In genomic region chr5:93359296-93359957, GRCh38 we compare ENCODE assay signal across 10 cellular contexts.
DNase-seq lines count a peak whose midpoint lies in the region; ATAC-seq and TF ChIP-seq lines count a peak whose summit lies in the region.
"Had no signal": no experiment of that assay in that cellular context is flagged by ENCODE, and none has a peak within 500 bp of the region (broad histone marks: within the 10 kb centered on the region; RNA-seq: fewer than 3 reads in every experiment).

No MANE protein-coding gene starts in this region.

- H3K27me3 Mint-ChIP-seq in nephron progenitor cell (ENCODE audit: low read depth, poor library complexity), result peaks cover 12% of the 10 kb centered on the region

- H3K9me3 ChIP-seq in MG63, result no peaks in the 10 kb centered on the region
- H3K9me3 ChIP-seq in mesenchymal stem cell (ENCODE audit: control insufficient read depth, low read length), result no peaks in the 10 kb centered on the region
- H3K9me3 ChIP-seq: prostate gland had no signal

- peak overlapping the region; percentile 81 to 98 for H2BK12ac ChIP-seq in mesenchymal stem cell (ENCODE audit: low read length in 2 of 2)

- peak overlapping the region in 1 of 2 experiments; percentile 82 for H3K14ac ChIP-seq in mesenchymal stem cell (ENCODE audit: low read length in 2 of 2)

- H2AFZ ChIP-seq in mesenchymal stem cell (ENCODE audit: low read depth, low read length), result peak overlapping the region; percentile 54

- H2AK5ac ChIP-seq in mesenchymal stem cell (ENCODE audit: low read length, severe bottlenecking), result no peak overlapping the region

- H3K18ac ChIP-seq in mesenchymal stem cell (ENCODE audit: low read depth in 1 of 2, low read length in 2 of 2), result peak overlapping the region; percentile 47 to 99

- peak overlapping the region; percentile 74 for H2BK120ac ChIP-seq in mesenchymal stem cell (ENCODE audit: low read depth, low read length)

- peak overlapping the region; percentile 1 for H2BK15ac ChIP-seq in mesenchymal stem cell (ENCODE audit: low read depth, poor library complexity, severe bottlenecking)

- TF ChIP-seq CTCF in cardiac fibroblast (IDR thresholded peaks at IDR 0.05; ENCODE audit: low read depth, low read length), result no peak
- no peak for TF ChIP-seq CTCF in nephron progenitor cell (IDR thresholded peaks at IDR 0.05)

- H4K91ac ChIP-seq in mesenchymal stem cell (ENCODE audit: low read length), result peak overlapping the region; percentile 62

- no peaks in the 10 kb centered on the region for H3K79me1 ChIP-seq in mesenchymal stem cell (replicated peaks; ENCODE audit: low read length, poor library complexity, severe bottlenecking)

- no peaks in the 10 kb centered on the region for H3K9me3 Mint-ChIP-seq in nephron progenitor cell

- no peaks in the 10 kb centered on the region for H3K36me3 Mint-ChIP-seq in nephron progenitor cell (ENCODE audit: low read depth)

- H3K4me2 ChIP-seq in mesenchymal stem cell (ENCODE audit: low read length, poor library complexity, severe bottlenecking), result no peak overlapping the region

- H3K4me3 ChIP-seq in MG63 (no peak overlapping the region), cardiac fibroblast (replicated peaks in 1 of 2; ENCODE audit: low read depth in 2 of 2, low read length in 2 of 2) (peak overlapping the region in 1 of 2 donors; percentile 25), mesenchymal stem cell (ENCODE audit: insufficient read depth in 1 of 2, low read depth in 1 of 2, low read length in 2 of 2) (no peak overlapping the region)
- H3K4me3 ChIP-seq: prostate gland had no signal

- no peak overlapping the region for H3K27ac Mint-ChIP-seq in nephron progenitor cell

- no peak overlapping the region for H3K27ac ChIP-seq in mesenchymal stem cell (ENCODE audit: low read length, poor library complexity, severe bottlenecking)
- H3K27ac ChIP-seq: prostate gland had no signal

- WGBS in mesenchymal stem cell, result 11% methylated on average over 8 of the region's 9 CpGs

- no peak overlapping the region for H3K9ac ChIP-seq in mesenchymal stem cell (ENCODE audit: low read length)

- no peak for ATAC-seq in HG02852 (IDR thresholded peaks at IDR 0.05; ENCODE audit: unreplicated experiment)
- ATAC-seq in HG03175 (IDR thresholded peaks at IDR 0.05; ENCODE audit: unreplicated experiment), result no peak
- no peak for ATAC-seq in GM18873 (IDR thresholded peaks at IDR 0.05; ENCODE audit: low FRiP score, unreplicated experiment)

- peaks cover 2% of the 10 kb centered on the region for H3K4me1 ChIP-seq in mesenchymal stem cell (ENCODE audit: control insufficient read depth, insufficient read depth, low read depth, low read length)
- H3K4me1 ChIP-seq: prostate gland had no signal

- peak overlapping the region; percentile 72 for H4K8ac ChIP-seq in mesenchymal stem cell (ENCODE audit: low read length)

- H3K4me3 Mint-ChIP-seq in nephron progenitor cell, result no peak overlapping the region

- DNase-seq in AG20443 (ENCODE audit: low spot score), result peak; percentile 37
- DNase-seq in MG63, result peak; percentile 23
- DNase-seq in cardiac fibroblast (ENCODE audit: low read depth in 2 of 2), result peak; percentile 98
- DNase-seq in mesenchymal stem cell, result peak; percentile 95
- no peak for DNase-seq in nephron progenitor cell
- DNase-seq: DMS79 treated with DMSO at 0.1 percent for 48 hours had no signal

- peak overlapping the region in 1 of 2 experiments; percentile 9 for H3K23ac ChIP-seq in mesenchymal stem cell (ENCODE audit: low read length in 2 of 2)

- H3K36me3 ChIP-seq in MG63 (no peaks in the 10 kb centered on the region), mesenchymal stem cell (ENCODE audit: control insufficient read depth in 1 of 2, insufficient read depth in 2 of 2, low read depth in 1 of 2, low read length in 2 of 2) (no peaks in the 10 kb centered on the region)
- H3K36me3 ChIP-seq: prostate gland had no signal

- H3K4me1 Mint-ChIP-seq in nephron progenitor cell, result peaks cover 12% of the 10 kb centered on the region

- H3K27me3 ChIP-seq in MG63 (no peaks in the 10 kb centered on the region), mesenchymal stem cell (ENCODE audit: control insufficient read depth in 1 of 2, insufficient read depth in 1 of 2, low read length in 2 of 2) (no peaks in the 10 kb centered on the region)

- H3K4ac ChIP-seq in mesenchymal stem cell (ENCODE audit: low read depth in 1 of 2, low read length in 2 of 2), result peak overlapping the region; percentile 51 to 85

- no peak overlapping the region for H2BK5ac ChIP-seq in mesenchymal stem cell (ENCODE audit: low read depth, low read length, poor library complexity, severe bottlenecking)
